22 cellular contexts compared by ENCODE assay signal in genomic region chr2:236689393-236689700, GRCh38.
"Had no signal": no experiment of that assay in that cellular context is flagged by ENCODE, and none has a peak within 500 bp of the region (broad histone marks: within the 10 kb centered on the region; RNA-seq: fewer than 3 reads in every experiment).

No MANE protein-coding gene starts in this region.

- H3K27me3 ChIP-seq: right lobe of liver, tibial artery had no signal

- H3K27ac ChIP-seq: dorsolateral prefrontal cortex, right lobe of liver, skin epidermis, WERI-Rb-1 had no signal

- H3K36me3 ChIP-seq: right lobe of liver, tibial artery, WERI-Rb-1 had no signal

- H3K4me3 ChIP-seq: dorsolateral prefrontal cortex, right lobe of liver, skin epidermis, tibial artery had no signal

- H3K27ac Mint-ChIP-seq: activated CD4-positive, alpha-beta T cell treated with anti-CD3 and anti-CD28 coated beads, Interleukin-2, amount 10 ng/mL, durations not matched to agents 7 days and 5 days; activated CD8-positive, alpha-beta memory T cell treated with anti-CD3 and anti-CD28 coated beads, Interleukin-2, amount 10 ng/mL, durations not matched to agents 7 days and 5 days; activated CD8-positive, alpha-beta T cell treated with anti-CD3 and anti-CD28 coated beads for 36 hours; activated naive CD4-positive, alpha-beta T cell treated with anti-CD3 and anti-CD28 coated beads, Interleukin-2, amount 50 U/mL, for 72 hours; activated T-helper 1 cell treated with anti-CD3 and anti-CD28 coated beads, Interleukin-12 subunit alpha, Interleukin-12 subunit beta, Interleukin-2, Interleukin-4 antibody, amounts not matched to agents 30 ng/mL and 10 ng/mL and 1 ng/mL, durations not matched to agents 14 hours and 24 hours and 36 hours; effector memory CD8-positive, alpha-beta T cell; nephron; stimulated activated effector memory CD8-positive, alpha-beta T cell treated with anti-CD3 and anti-CD28 coated beads, Interleukin-12 subunit alpha, Interleukin-12 subunit beta, amount 100 ng/mL, for 72 hours; stimulated activated naive CD8-positive, alpha-beta T cell treated with anti-CD3 and anti-CD28 coated beads, Interleukin-15, amount 100 ng/mL, for 72 hours had no signal

- H3K4me1 ChIP-seq: right lobe of liver had no signal

- H3K27me3 Mint-ChIP-seq: activated CD4-positive, alpha-beta T cell treated with anti-CD3 and anti-CD28 coated beads, Interleukin-2, amount 10 ng/mL, durations not matched to agents 7 days and 5 days had no signal

- H3K36me3 Mint-ChIP-seq: activated CD8-positive, alpha-beta memory T cell treated with anti-CD3 and anti-CD28 coated beads, Interleukin-2, amount 10 ng/mL, durations not matched to agents 7 days and 5 days; activated naive CD4-positive, alpha-beta T cell treated with anti-CD3 and anti-CD28 coated beads, Interleukin-2, amount 50 U/mL, for 72 hours; brain; stimulated activated effector memory CD8-positive, alpha-beta T cell treated with anti-CD3 and anti-CD28 coated beads, Interleukin-12 subunit alpha, Interleukin-12 subunit beta, amount 100 ng/mL, for 72 hours had no signal

- H3K9me3 ChIP-seq: right lobe of liver, tibial artery had no signal

- H3K9me3 Mint-ChIP-seq: activated CD4-positive, alpha-beta T cell treated with anti-CD3 and anti-CD28 coated beads, Interleukin-2, amount 10 ng/mL, durations not matched to agents 7 days and 5 days; activated CD8-positive, alpha-beta T cell treated with anti-CD3 and anti-CD28 coated beads for 36 hours; activated naive CD4-positive, alpha-beta T cell treated with anti-CD3 and anti-CD28 coated beads, Interleukin-2, amount 50 U/mL, for 72 hours; activated T-helper 1 cell treated with anti-CD3 and anti-CD28 coated beads, Interleukin-12 subunit alpha, Interleukin-12 subunit beta, Interleukin-2, Interleukin-4 antibody, amounts not matched to agents 30 ng/mL and 10 ng/mL and 1 ng/mL, durations not matched to agents 14 hours and 24 hours and 36 hours; central memory CD8-positive, alpha-beta T cell; effector memory CD8-positive, alpha-beta T cell; nephron; stimulated activated effector memory CD8-positive, alpha-beta T cell treated with anti-CD3 and anti-CD28 coated beads, Interleukin-12 subunit alpha, Interleukin-12 subunit beta, amount 100 ng/mL, for 72 hours; stimulated activated naive CD8-positive, alpha-beta T cell treated with anti-CD3 and anti-CD28 coated beads, Interleukin-15, amount 100 ng/mL, for 72 hours had no signal

- DNase-seq: activated CD4-positive, alpha-beta T cell treated with anti-CD3 and anti-CD28 coated beads, Interleukin-2, amount 10 ng/mL, durations not matched to agents 7 days and 5 days; activated CD4-positive, CD25-positive, alpha-beta regulatory T cell treated with anti-CD3 and anti-CD28 coated beads, Interleukin-2, amount 50 U/mL, for 72 hours; activated CD8-positive, alpha-beta memory T cell treated with anti-CD3 and anti-CD28 coated beads, Interleukin-2, amount 10 ng/mL, durations not matched to agents 7 days and 5 days; activated CD8-positive, alpha-beta T cell treated with anti-CD3 and anti-CD28 coated beads for 36 hours; activated T-cell treated with anti-CD3 and anti-CD28 coated beads for 4 hours; dorsolateral prefrontal cortex; effector memory CD8-positive, alpha-beta T cell; foreskin fibroblast; right lobe of liver; stimulated activated CD4-positive, alpha-beta T cell treated with anti-CD3 and anti-CD28 coated beads, Interleukin-2, amount 100 ng/mL, for 24 hours; stimulated activated naive CD8-positive, alpha-beta T cell treated with anti-CD3 and anti-CD28 coated beads, Interleukin-15, amount 100 ng/mL, for 72 hours; T-helper 1 cell; WERI-Rb-1 had no signal

- ATAC-seq: activated CD8-positive, alpha-beta memory T cell treated with anti-CD3 and anti-CD28 coated beads, Interleukin-2, amount 10 ng/mL, durations not matched to agents 7 days and 5 days; activated CD8-positive, alpha-beta T cell treated with anti-CD3 and anti-CD28 coated beads for 36 hours; activated naive CD4-positive, alpha-beta T cell treated with anti-CD3 and anti-CD28 coated beads, Interleukin-2, amount 50 U/mL, for 72 hours; effector memory CD8-positive, alpha-beta T cell; left lobe of liver; right lobe of liver; stimulated activated effector memory CD8-positive, alpha-beta T cell treated with anti-CD3 and anti-CD28 coated beads, Interleukin-12 subunit alpha, Interleukin-12 subunit beta, amount 100 ng/mL, for 72 hours; stimulated activated naive CD8-positive, alpha-beta T cell treated with anti-CD3 and anti-CD28 coated beads, Interleukin-15, amount 100 ng/mL, for 72 hours had no signal

- H3K4me1 Mint-ChIP-seq: activated CD4-positive, alpha-beta T cell treated with anti-CD3 and anti-CD28 coated beads, Interleukin-2, amount 10 ng/mL, durations not matched to agents 7 days and 5 days; activated CD8-positive, alpha-beta memory T cell treated with anti-CD3 and anti-CD28 coated beads, Interleukin-2, amount 10 ng/mL, durations not matched to agents 7 days and 5 days; central memory CD8-positive, alpha-beta T cell; stimulated activated naive CD8-positive, alpha-beta T cell treated with anti-CD3 and anti-CD28 coated beads, Interleukin-15, amount 100 ng/mL, for 72 hours had no signal

- H3K4me3 Mint-ChIP-seq: activated CD4-positive, alpha-beta T cell treated with anti-CD3 and anti-CD28 coated beads, Interleukin-2, amount 10 ng/mL, durations not matched to agents 7 days and 5 days; activated CD8-positive, alpha-beta memory T cell treated with anti-CD3 and anti-CD28 coated beads, Interleukin-2, amount 10 ng/mL, durations not matched to agents 7 days and 5 days; activated CD8-positive, alpha-beta T cell treated with anti-CD3 and anti-CD28 coated beads for 36 hours; activated T-helper 1 cell treated with anti-CD3 and anti-CD28 coated beads, Interleukin-12 subunit alpha, Interleukin-12 subunit beta, Interleukin-2, Interleukin-4 antibody, amounts not matched to agents 30 ng/mL and 10 ng/mL and 1 ng/mL, durations not matched to agents 14 hours and 24 hours and 36 hours; central memory CD8-positive, alpha-beta T cell; effector memory CD8-positive, alpha-beta T cell; nephron; stimulated activated effector memory CD8-positive, alpha-beta T cell treated with anti-CD3 and anti-CD28 coated beads, Interleukin-12 subunit alpha, Interleukin-12 subunit beta, amount 100 ng/mL, for 72 hours; stimulated activated naive CD8-positive, alpha-beta T cell treated with anti-CD3 and anti-CD28 coated beads, Interleukin-15, amount 100 ng/mL, for 72 hours had no signal
